ENCODE assay signal across 22 cellular contexts in the genomic region with DNA sequence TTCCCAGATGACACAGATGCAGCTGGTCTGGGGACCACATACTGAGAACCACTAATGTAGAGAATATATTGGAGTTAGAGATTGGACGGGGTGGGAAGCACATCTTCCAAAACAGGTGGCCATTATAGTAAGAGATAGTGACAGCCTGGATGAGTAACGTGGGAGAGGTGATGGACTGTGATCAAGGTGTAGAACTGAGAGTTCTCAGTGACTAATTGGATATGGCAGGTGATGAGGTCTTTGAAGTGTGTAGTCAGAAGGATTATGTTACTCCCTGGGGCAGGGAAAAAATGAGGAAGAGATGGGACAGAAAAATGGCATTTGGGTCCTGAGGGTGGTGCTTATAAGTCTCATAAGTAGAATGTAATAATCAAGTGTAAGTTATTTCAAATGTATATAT.
DNase-seq lines count a peak whose midpoint lies in the region; ATAC-seq and TF ChIP-seq lines count a peak whose summit lies in the region.
"Had no signal": no experiment of that assay in that cellular context is flagged by ENCODE, and none has a peak within 500 bp of the region (broad histone marks: within the 10 kb centered on the region; RNA-seq: fewer than 3 reads in every experiment).

No MANE protein-coding gene starts in this region.

- no peaks in the 10 kb centered on the region for H3K36me3 ChIP-seq in HEK293 (ENCODE audit: control insufficient read depth in 2 of 2, insufficient read depth in 1 of 2, low read length in 2 of 2)

- CTCF ChIA-PET in HEK293 (lab: Yijun Ruan, JAX) (no interaction called here), GM10248 (lab: Yijun Ruan, JAX) (interaction anchor here (1.3 to 1.7 kb wide), 3 partner anchors 12 to 66 kb away, joined by 3 to 5 read pairs (median 5); no protein-coding TSS in a partner anchor)

- no peaks in the 10 kb centered on the region for H3K27me3 Mint-ChIP-seq in natural killer cell (ENCODE audit: low read depth in 2 of 2)

- H3K27ac ChIP-seq in HEK293 (ENCODE audit: extremely low read depth, low read depth, low read length): no peak overlapping the region
- H3K27ac ChIP-seq: dorsolateral prefrontal cortex, parathyroid adenoma had no signal

- TF ChIP-seq CTCF in HEK293 (tag by site-specific recombination; IDR thresholded peaks at IDR 0.05) (no peak), natural killer cell (IDR thresholded peaks at IDR 0.05) (no peak), GM10248 (IDR thresholded peaks at IDR 0.05; ENCODE audit: control extremely low read depth, extremely low read depth, low read depth, missing control alignments) (no peak)

- peaks cover 9 to 13% of the 10 kb centered on the region in 2 donors for H3K9me3 Mint-ChIP-seq in natural killer cell
- H3K9me3 Mint-ChIP-seq: T-cell had no signal

- no peak overlapping the region for H3K4me3 ChIP-seq in HEK293 (ENCODE audit: low read depth, low read length)
- H3K4me3 ChIP-seq: dorsolateral prefrontal cortex had no signal

- no peaks in the 10 kb centered on the region for H3K9me3 ChIP-seq in HEK293 (ENCODE audit: control insufficient read depth, insufficient read depth, low read depth, low read length)

- DNase-seq in NCI-H2029 treated with DMSO at 0.1 percent for 48 hours (lab: John Stamatoyannopoulos, UW): peak; percentile 73
- DNase-seq in NCI-H524 (lab: John Stamatoyannopoulos, UW): peak; percentile 12 to 72
- DNase-seq in kidney tubule cell (ENCODE audit: low spot score): peak; percentile 42
- no peak for DNase-seq in natural killer cell
- DNase-seq in GM10248 (ENCODE audit: extremely low spot score): no peak
- DNase-seq: activated CD4-positive, alpha-beta T cell treated with anti-CD3 and anti-CD28 coated beads for 4 hours; activated CD8-positive, alpha-beta memory T cell treated with anti-CD3 and anti-CD28 coated beads, Interleukin-2, amount 50 U/mL, for 4 hours; activated gamma-delta T cell treated with Interleukin-2 at 50 U/mL for 16 hours; CD8-positive, alpha-beta memory T cell; central memory CD4-positive, alpha-beta T cell; dorsolateral prefrontal cortex; EL; foreskin melanocyte; GOT3; mesenchymal stem cell; stimulated activated naive CD4-positive, alpha-beta T cell; T-cell had no signal

- POLR2A ChIA-PET in HEK293 (lab: Yijun Ruan, JAX) (no interaction called here), GM10248 (lab: Yijun Ruan, JAX) (no interaction called here)

- no peaks in the 10 kb centered on the region for H3K36me3 Mint-ChIP-seq in natural killer cell
- H3K36me3 Mint-ChIP-seq: CD8-positive, alpha-beta memory T cell; natural killer cell treated with Interleukin-12 subunit alpha and Interleukin-12 subunit beta and Interleukin-15 and Interleukin-18, amount 100 ng/mL, for 72 hours; T-cell had no signal

- intact Hi-C loops in natural killer cell (cut with micrococcal nuclease): no loop called here

- no peaks in the 10 kb centered on the region for H3K4me1 Mint-ChIP-seq in natural killer cell
- H3K4me1 Mint-ChIP-seq: CD8-positive, alpha-beta memory T cell; T-cell had no signal

- H3K4me1 ChIP-seq in HEK293 (ENCODE audit: control insufficient read depth, insufficient read depth, low read length): no peaks in the 10 kb centered on the region
- H3K4me1 ChIP-seq: parathyroid adenoma had no signal

- no peak for ATAC-seq in natural killer cell
- no peak for ATAC-seq in GM19351 (IDR thresholded peaks at IDR 0.05; ENCODE audit: unreplicated experiment)
- ATAC-seq: natural killer cell treated with Interleukin-12 subunit alpha and Interleukin-12 subunit beta and Interleukin-15 and Interleukin-18, amount 100 ng/mL, for 72 hours; Right ventricle myocardium inferior; T-cell had no signal

- no peak overlapping the region for H3K27ac Mint-ChIP-seq in natural killer cell
- H3K27ac Mint-ChIP-seq: CD8-positive, alpha-beta memory T cell; natural killer cell treated with Interleukin-12 subunit alpha and Interleukin-12 subunit beta and Interleukin-15 and Interleukin-18, amount 100 ng/mL, for 72 hours; T-cell had no signal

- no peak overlapping the region for H3K4me3 Mint-ChIP-seq in natural killer cell
- H3K4me3 Mint-ChIP-seq: CD8-positive, alpha-beta memory T cell; natural killer cell treated with Interleukin-12 subunit alpha and Interleukin-12 subunit beta and Interleukin-15 and Interleukin-18, amount 100 ng/mL, for 72 hours; T-cell had no signal

TF ChIP-seq in HEK293, 187 proteins besides CTCF, POLR2A, EP300 and RAD21:
- TF ChIP-seq ZNF202 (tag by site-specific recombination; IDR thresholded peaks at IDR 0.05; ENCODE audit: borderline replicate concordance): no peak
- no peak for TF ChIP-seq ZNF2 (tag by site-specific recombination; IDR thresholded peaks at IDR 0.05)
- TF ChIP-seq ZNF623 (tag by site-specific recombination; IDR thresholded peaks at IDR 0.05): no peak
- TF ChIP-seq GLIS1 (tag by site-specific recombination; IDR thresholded peaks at IDR 0.05): 0 out of 2 replicates have a peak, but pooled peaks have one; percentile 12

Comparison
In these comparisons a context has a peak if more than half of its experiments do, and no peak if none do; other contexts are left out.
1. DNase-seq: peak in NCI-H2029 treated with DMSO at 0.1 percent for 48 hours (single experiment), NCI-H524 (2 of 2) and kidney tubule cell (single experiment); none in natural killer cell (single experiment) and GM10248 (single experiment).